In genomic region chr4:127782025-127782274, GRCh38 we compare ENCODE assay signal across 8 cellular contexts. TPM values are rescaled to one million over a fixed set of nuclear protein-coding genes. Genes with fewer than 3 reads are reported as not detected.
DNase-seq lines count a peak whose midpoint lies in the region; ATAC-seq, FAIRE-seq and TF ChIP-seq lines count a peak whose summit lies in the region.

No MANE protein-coding gene starts in this region.

- peak; percentile 76 for ATAC-seq in HG02852 (IDR thresholded peaks at IDR 0.05; ENCODE audit: unreplicated experiment)
- ATAC-seq in Right ventricle myocardium superior (ENCODE audit: poor library complexity): peak; percentile 98

- no peak overlapping the region for H3K4me3 Mint-ChIP-seq in activated naive CD8-positive, alpha-beta T cell treated with anti-CD3 and anti-CD28 coated beads for 36 hours

- H3K4me2 ChIP-seq in osteoblast (ENCODE audit: insufficient read depth, low read length): peak overlapping the region; percentile 100

- intact Hi-C loops in Right ventricle myocardium superior (cut with DNase I): no loop called here

- no peak for TF ChIP-seq CTCF in AG10803 (conservative IDR thresholded peaks at IDR 0.05; ENCODE audit: low read length)
- no peak for TF ChIP-seq CTCF in osteoblast (IDR thresholded peaks at IDR 0.05; ENCODE audit: extremely low read depth, low read depth, low read length)

- no peaks in the 10 kb centered on the region for H3K9me3 ChIP-seq in osteoblast (ENCODE audit: low read depth, low read length)

- H3K27me3 ChIP-seq in osteoblast (ENCODE audit: insufficient read depth, low read length): peaks cover 21% of the 10 kb centered on the region

- H3K4me1 ChIP-seq in osteoblast (ENCODE audit: insufficient read depth, low read length): peaks cover 9% of the 10 kb centered on the region

- no peak overlapping the region for H3K27ac Mint-ChIP-seq in activated naive CD8-positive, alpha-beta T cell treated with anti-CD3 and anti-CD28 coated beads for 36 hours

- peaks cover 8% of the 10 kb centered on the region for H3K36me3 Mint-ChIP-seq in activated naive CD8-positive, alpha-beta T cell treated with anti-CD3 and anti-CD28 coated beads for 36 hours

- peak overlapping the region; percentile 68 for H3K27ac ChIP-seq in osteoblast (ENCODE audit: low read depth, low read length)

- DNase-seq in AG10803 (ENCODE audit: low read depth) (peak; percentile 76), GM12891 (ENCODE audit: insufficient read length, low spot score) (peak; percentile 66), NCI-H2029 treated with DMSO at 0.1 percent for 48 hours (lab: John Stamatoyannopoulos, UW) (peak; percentile 62), Right ventricle myocardium superior (peak; percentile 91), osteoblast (ENCODE audit: insufficient read length, low spot score, missing footprints) (peak; percentile 98), A172 (ENCODE audit: low spot score) (no peak)
- DNase-seq in activated naive CD8-positive, alpha-beta T cell treated with anti-CD3 and anti-CD28 coated beads for 36 hours: peak; percentile 76

- TF ChIP-seq POLR2A in GM12891 (IDR thresholded peaks at IDR 0.05; ENCODE audit: low read depth, low read length): no peak

- peak overlapping the region; percentile 74 for H3K4me3 ChIP-seq in AG10803 (ENCODE audit: low read length)
- peak overlapping the region; percentile 88 for H3K4me3 ChIP-seq in osteoblast (ENCODE audit: insufficient read depth, low read length)

- H3K36me3 ChIP-seq in osteoblast (ENCODE audit: insufficient read depth, low read length): no peaks in the 10 kb centered on the region

- H3K4me1 Mint-ChIP-seq in activated naive CD8-positive, alpha-beta T cell treated with anti-CD3 and anti-CD28 coated beads for 36 hours: peaks cover 19% of the 10 kb centered on the region

- H4K20me1 ChIP-seq in osteoblast (ENCODE audit: insufficient read depth, low read length): no peaks in the 10 kb centered on the region

- FAIRE-seq in GM12891 (lab: Jason Lieb, UNC): peak; percentile 96

- H3K9me3 Mint-ChIP-seq in activated naive CD8-positive, alpha-beta T cell treated with anti-CD3 and anti-CD28 coated beads for 36 hours: no peaks in the 10 kb centered on the region

- H3K79me2 ChIP-seq in osteoblast (ENCODE audit: insufficient read depth, low read length): no peaks in the 10 kb centered on the region

- H3K27me3 Mint-ChIP-seq in activated naive CD8-positive, alpha-beta T cell treated with anti-CD3 and anti-CD28 coated beads for 36 hours: peaks cover 83% of the 10 kb centered on the region

- peak overlapping the region; percentile 98 for H2AFZ ChIP-seq in osteoblast (ENCODE audit: low read length)

TF ChIP-seq in GM12891, 5 proteins besides CTCF, POLR2A, EP300 and RAD21:
- no peak for TF ChIP-seq PAX5 (IDR thresholded peaks at IDR 0.05; ENCODE audit: insufficient read depth, low read length, severe bottlenecking)
- TF ChIP-seq POLR2AphosphoS5 (IDR thresholded peaks at IDR 0.05; ENCODE audit: low read depth, low read length): no peak
- TF ChIP-seq POU2F2 (IDR thresholded peaks at IDR 0.05; ENCODE audit: low read depth, low read length): no peak
- no peak for TF ChIP-seq SPI1 (IDR thresholded peaks at IDR 0.05; ENCODE audit: low read depth, low read length)
- no peak for TF ChIP-seq TAF1 (IDR thresholded peaks at IDR 0.05; ENCODE audit: low read depth, low read length)

RNA-seq across cellular contexts. Expression of gene HSPA4L, which starts 0.2 kb away (rescaled TPM):
- 13.2 TPM for polyA plus RNA-seq in GM12891 (2012; ENCODE audit: low read depth, missing spikeins)
- 1 to 10 TPM; 3.8 to 4.8 TPM for total RNA-seq in activated naive CD8-positive, alpha-beta T cell treated with anti-CD3 and anti-CD28 coated beads for 36 hours
- total RNA-seq in Right ventricle myocardium superior: 4.8 TPM
- total RNA-seq in osteoblast: 4.0 and 4.7 TPM in 2 replicates
- 13.1 and 13.2 TPM in 2 replicates for total RNA-seq in A172 (2014; rRNA removed; shearing (Covaris generic))

RNA-seq across cellular contexts. Expression of gene SLC25A31, which starts 51.8 kb away (rescaled TPM):
- not detected for polyA plus RNA-seq in GM12891 (2012; ENCODE audit: low read depth, missing spikeins)
- not detected for total RNA-seq in activated naive CD8-positive, alpha-beta T cell treated with anti-CD3 and anti-CD28 coated beads for 36 hours
- total RNA-seq in Right ventricle myocardium superior: not detected
- total RNA-seq in osteoblast: not detected in 2 replicates
- total RNA-seq in A172 (2014; rRNA removed; shearing (Covaris generic)): not detected in 2 replicates
